ENCODE assay signal across 8 cellular contexts in the genomic region with DNA sequence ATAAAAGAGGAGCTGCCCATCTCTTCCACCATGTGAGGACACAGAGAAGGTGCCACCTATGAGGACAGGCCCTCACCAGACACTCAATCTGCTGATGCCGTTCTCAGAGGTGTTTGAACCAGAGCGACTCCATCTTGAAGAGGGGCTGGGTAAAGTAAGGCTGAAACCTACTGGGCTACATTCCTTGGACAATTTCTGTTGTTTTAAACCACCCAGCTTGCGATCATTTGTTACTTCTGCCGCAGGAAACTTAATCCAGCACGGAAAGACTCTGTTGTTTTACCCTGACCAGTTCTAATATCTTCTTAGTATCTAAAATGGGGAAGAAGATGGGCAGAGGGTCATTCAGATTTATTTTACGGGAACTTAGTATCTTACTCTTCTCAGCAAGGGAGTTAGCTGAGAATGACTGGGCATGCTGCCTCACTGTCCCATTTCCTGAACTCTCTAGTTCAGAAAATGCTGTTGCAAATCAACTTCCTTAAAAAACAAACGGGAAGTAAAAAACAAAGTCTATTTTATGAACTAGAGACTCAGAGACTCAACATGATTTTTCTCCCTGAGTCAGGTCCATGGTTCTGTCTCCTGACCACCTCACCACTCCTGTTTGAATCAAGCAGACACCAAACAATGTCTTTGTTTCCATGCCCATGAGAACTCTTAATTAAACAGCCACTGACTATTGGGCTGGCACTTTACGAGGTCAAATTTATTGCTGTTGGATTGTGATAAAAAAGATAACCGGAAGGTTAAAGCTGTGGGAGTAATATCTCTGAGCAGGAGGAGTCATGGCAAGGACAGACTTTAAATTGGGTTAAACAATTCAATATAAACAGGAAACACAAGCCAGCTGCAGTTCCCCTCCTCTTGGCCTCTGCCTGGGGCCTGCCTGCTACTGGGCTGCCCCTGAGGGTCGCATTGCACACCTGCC. TPM values are rescaled to one million over a fixed set of nuclear protein-coding genes. Genes with fewer than 3 reads are reported as not detected.
DNase-seq lines count a peak whose midpoint lies in the region; ATAC-seq, FAIRE-seq and TF ChIP-seq lines count a peak whose summit lies in the region.

No MANE protein-coding gene starts in this region.

- H3K36me3 ChIP-seq in BLaER1 (peaks cover 6% of the 10 kb centered on the region; the same call in 1 of the 2 replicates), mesodermal cell (ENCODE audit: control insufficient read depth, insufficient read depth, low read length) (no peaks in the 10 kb centered on the region)

- peak; percentile 77 for DNase-seq in M059J (ENCODE audit: low read depth)
- peak; percentile 36 for DNase-seq in amniotic epithelial cell (ENCODE audit: low read depth)
- DNase-seq in GM12892 (ENCODE audit: insufficient read length) = no peak
- DNase-seq in GM20000 (ENCODE audit: low spot score) = no peak

- H3K27me3 ChIP-seq in BLaER1 = no peaks in the 10 kb centered on the region

- peak overlapping the region; percentile 70 for H3K4me2 ChIP-seq in BLaER1

- peak overlapping the region; percentile 88 for H3K27ac ChIP-seq in BLaER1
- H3K27ac ChIP-seq in mesodermal cell (ENCODE audit: low read depth, low read length, severe bottlenecking) = peak overlapping the region; percentile 51

- TF ChIP-seq CTCF in GM20000 (IDR thresholded peaks at IDR 0.05; ENCODE audit: extremely low read depth, missing control alignments) = no peak

- H3K9ac ChIP-seq in BLaER1 = peak overlapping the region; percentile 69

- H4K20me1 ChIP-seq in BLaER1 = no peaks in the 10 kb centered on the region

- ATAC-seq in GM21576 (IDR thresholded peaks at IDR 0.05; ENCODE audit: unreplicated experiment) = no peak
- no peak for ATAC-seq in HG03196 (IDR thresholded peaks at IDR 0.05; ENCODE audit: unreplicated experiment)

- TF ChIP-seq POLR2A in GM12892 (IDR thresholded peaks at IDR 0.05; ENCODE audit: low read depth, low read length) = no peak

- 86 to 93% methylated on average over 3 to 7 of the region's 10 CpGs for WGBS in mesodermal cell (ENCODE audit: insufficient coverage in 2 of 2), 2 experiments

- H3K4me3 ChIP-seq in BLaER1 (no peak overlapping the region), mesodermal cell (ENCODE audit: extremely low read depth, insufficient read depth, low read length, poor library complexity, severe bottlenecking) (no peak overlapping the region)

- H3K4me1 ChIP-seq in BLaER1 (peaks cover 100% of the 10 kb centered on the region), mesodermal cell (ENCODE audit: control insufficient read depth, insufficient read depth, low read length, poor library complexity, severe bottlenecking) (peaks cover 10% of the 10 kb centered on the region)

- no peak for FAIRE-seq in GM12892 (lab: Jason Lieb, UNC)

- H3K9me3 ChIP-seq in BLaER1 (no peaks in the 10 kb centered on the region), mesodermal cell (ENCODE audit: control insufficient read depth, low read length) (no peaks in the 10 kb centered on the region)

RNA-seq across cellular contexts. Expression of gene IFNAR1, which starts 23.8 kb away (rescaled TPM):
- 15.1 and 19.8 TPM in 2 replicates for total RNA-seq in M059J (2014; rRNA removed; shearing (Covaris generic))
- polyA plus RNA-seq in mesodermal cell (2013, experiment 1 of 2) = 21.8 TPM
- polyA plus RNA-seq in mesodermal cell (2013, experiment 2 of 2) = 15.2 TPM
- 11.6 TPM for polyA plus RNA-seq in GM12892 (2012; ENCODE audit: missing spikeins)

RNA-seq across cellular contexts. Expression of gene IL10RB, which starts 34.8 kb away (rescaled TPM):
- 94.3 and 102 TPM in 2 replicates for total RNA-seq in M059J (2014; rRNA removed; shearing (Covaris generic))
- polyA plus RNA-seq in mesodermal cell (2013, experiment 1 of 2) = 12.6 TPM
- 11.2 TPM for polyA plus RNA-seq in mesodermal cell (2013, experiment 2 of 2)
- 31.1 TPM for polyA plus RNA-seq in GM12892 (2012; ENCODE audit: missing spikeins)

Comparison
In these comparisons a context has a peak if more than half of its experiments do, and no peak if none do; other contexts are left out.
1. DNase-seq: peak in M059J (single experiment) and amniotic epithelial cell (single experiment); none in GM12892 (single experiment) and GM20000 (single experiment).